9 cellular contexts compared by ENCODE assay signal in the genomic region with DNA sequence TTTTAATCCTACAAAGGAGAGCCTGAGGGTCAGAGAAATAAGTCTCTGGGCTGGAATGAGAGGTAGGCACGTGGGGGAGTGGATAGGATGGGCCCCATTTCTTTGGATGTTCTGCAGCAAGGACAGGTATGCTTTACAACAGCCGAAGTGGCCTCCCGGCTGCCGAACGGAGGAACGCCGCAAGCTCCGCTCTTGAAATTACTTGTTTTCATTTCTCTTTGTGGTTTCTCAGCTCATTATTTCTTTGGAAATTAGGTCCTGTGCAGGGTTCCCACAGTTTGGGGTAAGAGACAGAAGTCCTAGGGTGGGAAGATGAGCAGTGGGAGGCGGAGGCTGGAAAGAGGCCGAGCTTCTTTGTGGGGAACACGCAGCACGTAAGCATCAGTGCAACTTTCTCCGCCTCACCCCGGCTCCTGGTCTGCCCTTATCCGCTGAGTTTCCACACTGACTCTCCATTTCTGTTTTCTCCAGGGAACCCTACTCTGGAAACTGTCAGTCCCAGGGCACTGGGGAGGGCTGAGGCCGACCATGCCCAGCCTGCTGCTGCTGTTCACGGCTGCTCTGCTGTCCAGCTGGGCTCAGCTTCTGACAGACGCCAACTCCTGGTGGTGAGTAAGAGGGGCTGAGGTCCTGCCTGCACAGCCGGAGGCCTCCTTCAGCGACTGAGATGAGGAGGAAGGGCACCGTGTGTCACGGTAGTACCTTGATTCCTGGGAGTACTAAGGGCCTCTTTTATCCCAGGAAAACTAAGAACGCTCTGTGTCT. TPM values are rescaled to one million over a fixed set of nuclear protein-coding genes. Genes with fewer than 3 reads are reported as not detected.
DNase-seq lines count a peak whose midpoint lies in the region; ATAC-seq, FAIRE-seq and TF ChIP-seq lines count a peak whose summit lies in the region.
"Had no signal": no experiment of that assay in that cellular context is flagged by ENCODE, and none has a peak within 500 bp of the region (broad histone marks: within the 10 kb centered on the region; RNA-seq: fewer than 3 reads in every experiment).

No MANE protein-coding gene starts in this region.

- H3K36me3 ChIP-seq in GM12878 (ENCODE audit: control insufficient read depth in 2 of 2, insufficient read depth in 2 of 2, low read length in 1 of 2) (no peaks in the 10 kb centered on the region), tibial artery (no peaks in the 10 kb centered on the region)

- H3K27ac ChIP-seq in GM12878 (ENCODE audit: control insufficient read depth, insufficient read depth) (no peak overlapping the region), tibial artery (no peak overlapping the region)

- DNase-seq in activated naive CD4-positive, alpha-beta T cell treated with anti-CD3 and anti-CD28 coated beads, Interleukin-2, amount 10 ng/mL, durations not matched to agents 7 days and 5 days = no peak
- no peak for DNase-seq in activated naive CD4-positive, alpha-beta T cell treated with Interleukin-2 at 50 U/mL for 16 hours
- DNase-seq in GM12878 (ENCODE audit: low read depth, low spot score) = no peak
- no peak for DNase-seq in memory B cell (ENCODE audit: low spot score in 2 of 2)
- no peak for DNase-seq in tibial artery
- DNase-seq in SKM-1 treated with dmso at 0.1 percent for 144 hours (lab: John Stamatoyannopoulos, UW; ENCODE audit: unreplicated experiment) = no peak
- DNase-seq in putamen (ENCODE audit: low spot score) = no peak
- DNase-seq: GOT3 had no signal

- H3K4me3 Mint-ChIP-seq in activated naive CD4-positive, alpha-beta T cell treated with anti-CD3 and anti-CD28 coated beads, Interleukin-2, amount 10 ng/mL, durations not matched to agents 7 days and 5 days = peak overlapping the region; percentile 19
- peak overlapping the region; percentile 68 for H3K4me3 Mint-ChIP-seq in memory B cell

- H3K4me3 ChIP-seq in GM12878 = peak overlapping the region; percentile 59; the same call in 1 of the 2 replicates
- peak overlapping the region; percentile 49 to 56 for H3K4me3 ChIP-seq in tibial artery

- H3K4me1 Mint-ChIP-seq in activated naive CD4-positive, alpha-beta T cell treated with anti-CD3 and anti-CD28 coated beads, Interleukin-2, amount 10 ng/mL, durations not matched to agents 7 days and 5 days = peaks cover 21% of the 10 kb centered on the region
- H3K4me1 Mint-ChIP-seq in memory B cell = peaks cover 20% of the 10 kb centered on the region

- no peaks in the 10 kb centered on the region for H3K36me3 Mint-ChIP-seq in activated naive CD4-positive, alpha-beta T cell treated with anti-CD3 and anti-CD28 coated beads, Interleukin-2, amount 10 ng/mL, durations not matched to agents 7 days and 5 days
- no peaks in the 10 kb centered on the region for H3K36me3 Mint-ChIP-seq in memory B cell

- POLR2A ChIA-PET in GM12878 (lab: Charles Lee) = interaction anchor here (1.3 kb wide), 2 partner anchors 10 to 25 kb away, joined by 4 to 5 read pairs; no protein-coding TSS in a partner anchor

- SMC1A ChIA-PET in GM12878 (lab: Charles Lee; ENCODE audit: uncharacterized antibody, unreplicated experiment) = interaction anchor here (0.7 to 2.2 kb wide), 6 partner anchors 29 to 513 kb away, joined by 3 to 11 read pairs (median 4); no protein-coding TSS in a partner anchor

- WGBS in GM12878 (ENCODE audit: insufficient coverage, insufficient replicate concordance, low lambda C conversion rate, missing lambda C conversion rate) = 64% methylated on average over 23 of the region's 23 CpGs

- TF ChIP-seq RAD21 in GM12878 (IDR thresholded peaks at IDR 0.05; ENCODE audit: insufficient read depth, low read depth, low read length) = no peak

- BruUV-seq in GM12878 (replicated peaks; lab: Mats Ljungman, UMichigan) = no TSS peak

- H3K79me2 ChIP-seq in GM12878 (ENCODE audit: control insufficient read depth, insufficient read depth, low read length) = no peaks in the 10 kb centered on the region

- ATAC-seq in GM12878 = no peak
- ATAC-seq in memory B cell (ENCODE audit: low read depth) = no peak
- no peak for ATAC-seq in GM18907 (IDR thresholded peaks at IDR 0.05; ENCODE audit: unreplicated experiment)

- CTCF ChIA-PET in activated naive CD4-positive, alpha-beta T cell treated with anti-CD3 and anti-CD28 coated beads, Interleukin-2, amount 10 ng/mL, durations not matched to agents 7 days and 5 days (lab: Charles Lee) = interaction anchor here (1.0 to 1.8 kb wide), 5 partner anchors 13 to 951 kb away, joined by 3 to 11 read pairs (median 5); no protein-coding TSS in a partner anchor
- CTCF ChIA-PET in GM12878 (lab: Yijun Ruan, JAX) = interaction anchor here (0.6 to 7.3 kb wide), 11 partner anchors 14 to 513 kb away, joined by 3 to 112 read pairs (median 3); no protein-coding TSS in a partner anchor

- peaks cover 2 to 4% of the 10 kb centered on the region in 2 experiments; a peak in 2 of 4 replicates for H3K27me3 ChIP-seq in GM12878 (replicated peaks in 1 of 2; ENCODE audit: control insufficient read depth in 2 of 2, insufficient read depth in 2 of 2, low read length in 1 of 2)
- H3K27me3 ChIP-seq in tibial artery = peaks cover 0 to 2% of the 10 kb centered on the region in 2 donors

- H3K27me3 Mint-ChIP-seq in activated naive CD4-positive, alpha-beta T cell treated with anti-CD3 and anti-CD28 coated beads, Interleukin-2, amount 10 ng/mL, durations not matched to agents 7 days and 5 days = peaks cover 92% of the 10 kb centered on the region
- H3K27me3 Mint-ChIP-seq in memory B cell = peaks cover 24% of the 10 kb centered on the region

- RAD21 ChIA-PET in GM12878 (lab: Charles Lee; ENCODE audit: unreplicated experiment) = interaction anchor here (0.9 to 2.7 kb wide), 4 partner anchors 12 to 513 kb away, joined by 3 to 18 read pairs (median 8); no protein-coding TSS in a partner anchor

- TF ChIP-seq POLR2A in GM12878 (IDR thresholded peaks at IDR 0.05; ENCODE audit: low read depth, low read length) = no peak

- no peak for TF ChIP-seq EP300 in GM12878 (IDR thresholded peaks at IDR 0.05; ENCODE audit: borderline replicate concordance in 1 of 2, control insufficient read depth in 1 of 2, low read depth in 2 of 2, low read length in 2 of 2)

- peak overlapping the region; percentile 72 for H3K4me2 ChIP-seq in GM12878 (ENCODE audit: control insufficient read depth, insufficient read depth)

- H3K4me1 ChIP-seq in GM12878 (ENCODE audit: control insufficient read depth, insufficient read depth, low read length) = peaks cover 6% of the 10 kb centered on the region; the same call in 1 of the 2 replicates
- H3K4me1 ChIP-seq in tibial artery = peaks cover 0 to 26% (median 21%) of the 10 kb centered on the region in 4 donors

- TF ChIP-seq CTCF in GM12878 (IDR thresholded peaks at IDR 0.05 in 2 of 3, conservative IDR thresholded peaks at IDR 0.05 in 1 of 3; ENCODE audit: control insufficient read depth in 2 of 3, extremely low read depth in 1 of 3, insufficient read depth in 1 of 3, low read depth in 3 of 3, low read length in 3 of 3) (no peak), tibial artery (IDR thresholded peaks at IDR 0.05) (no peak)

- H4K20me1 ChIP-seq in GM12878 (ENCODE audit: control insufficient read depth, insufficient read depth) = no peaks in the 10 kb centered on the region; the same call in 1 of the 2 replicates

- FAIRE-seq in GM12878 (lab: Jason Lieb, UNC) = no peak

- H3K27ac Mint-ChIP-seq in activated naive CD4-positive, alpha-beta T cell treated with anti-CD3 and anti-CD28 coated beads, Interleukin-2, amount 10 ng/mL, durations not matched to agents 7 days and 5 days = no peak overlapping the region
- no peak overlapping the region for H3K27ac Mint-ChIP-seq in memory B cell

- H3K9me3 ChIP-seq in GM12878 (replicated peaks; ENCODE audit: control insufficient read depth, insufficient read depth, low read length) (no peaks in the 10 kb centered on the region), tibial artery (no peaks in the 10 kb centered on the region)

- intact Hi-C loops in GM12878 (cut with micrococcal nuclease; ENCODE audit: unreplicated experiment) = loop anchor here (5.0 kb wide), 2 partner anchors 161 to 311 kb away; no protein-coding TSS in a partner anchor
- intact Hi-C loops in tibial artery (cut with DNase I; ENCODE audit: low total_unique reads) = loop anchor here (5.0 kb wide), 1 partner anchor 161 kb away; no protein-coding TSS in a partner anchor

- no peak overlapping the region for H3K9ac ChIP-seq in GM12878 (ENCODE audit: control insufficient read depth, insufficient read depth, low read length)

- H3K9me3 Mint-ChIP-seq in activated naive CD4-positive, alpha-beta T cell treated with anti-CD3 and anti-CD28 coated beads, Interleukin-2, amount 10 ng/mL, durations not matched to agents 7 days and 5 days = no peaks in the 10 kb centered on the region
- H3K9me3 Mint-ChIP-seq in memory B cell = no peaks in the 10 kb centered on the region

- in situ Hi-C loops in GM12878 (cut with MboI) = no loop called here

- H2AFZ ChIP-seq in GM12878 (ENCODE audit: control insufficient read depth, low read depth, low read length) = no peak overlapping the region

RNA-seq across cellular contexts. Expression of gene WNT5B, which starts 2.0 kb away (rescaled TPM):
- 2.7 and 3.6 TPM in 2 replicates for total RNA-seq in GM12878 (2013; cell fraction: nucleolus; rRNA removed)
- total RNA-seq in GM12878 (2014; rRNA removed) (13.6 and 15.8 TPM in 2 replicates), GM12878 (2014; rRNA removed; fragmentation: Illumina TruSeq; extraction: Trizol) (6.4 and 7.5 TPM in 2 replicates), GM12878 (2021) (15.4 and 18.3 TPM in 2 replicates)
- polyA plus RNA-seq in GM12878 (2011; ENCODE audit: low read depth) = 1.7 TPM
- polyA plus RNA-seq in GM12878 (2011; rRNA removed) (2.4 and 4.8 TPM in 2 replicates), GM12878 (2014; fragmentation: Illumina TruSeq; extraction: Trizol) (5.1 and 6.0 TPM in 2 replicates), GM12878 (2014; fragmentation: Nextera tagmentation; extraction: Ambion mirVana) (1 to 10 TPM in 1 of 2 experiments, under 1 TPM in 1; 0.45 to 1.6 TPM), GM12878 (2014; rRNA removed) (9.7 and 11.4 TPM in 2 replicates), GM12878 (2016; fragmentation: Nextera tagmentation; extraction: Ambion mirVana) (1 to 10 TPM; 1.5 to 2.8 TPM)
- 5.6 and 7.3 TPM in 2 replicates for polyA plus RNA-seq in GM12878 (2011; cell fraction: cytosol; rRNA removed)
- polyA plus RNA-seq in GM12878 (2011; cell fraction: nucleus; rRNA removed) = 8.0 and 9.6 TPM in 2 replicates
- 2.7 and 5.2 TPM in 2 replicates for polyA plus RNA-seq in GM12878 (2012)
- polyA minus RNA-seq in GM12878 (2011; rRNA and poly(A)+ RNA removed) = 3.7 and 12.1 TPM in 2 replicates
- polyA minus RNA-seq in GM12878 (2011; cell fraction: cytosol; rRNA and poly(A)+ RNA removed) = 2.9 and 3.7 TPM in 2 replicates
- 2.3 and 6.7 TPM in 2 replicates for polyA minus RNA-seq in GM12878 (2011; cell fraction: nucleus; rRNA and poly(A)+ RNA removed)

RNA-seq across cellular contexts. Expression of gene FBXL14, which starts 36.6 kb away (rescaled TPM):
- 18.2 and 19.2 TPM in 2 replicates for total RNA-seq in GM12878 (2013; cell fraction: nucleolus; rRNA removed)
- 11.8 and 12.8 TPM in 2 replicates for total RNA-seq in GM12878 (2014; rRNA removed)
- 3.2 and 4.0 TPM in 2 replicates for total RNA-seq in GM12878 (2014; rRNA removed; fragmentation: Illumina TruSeq; extraction: Trizol)
- 18.8 and 19.0 TPM in 2 replicates for total RNA-seq in GM12878 (2021)
- 1.8 TPM for polyA plus RNA-seq in GM12878 (2011; ENCODE audit: low read depth)
- polyA plus RNA-seq in GM12878 (2011; rRNA removed) = 5.6 and 12.8 TPM in 2 replicates
- polyA plus RNA-seq in GM12878 (2011; cell fraction: cytosol; rRNA removed) = 19.6 and 30.9 TPM in 2 replicates
- polyA plus RNA-seq in GM12878 (2011; cell fraction: nucleus; rRNA removed) = 19.0 and 20.7 TPM in 2 replicates
- polyA plus RNA-seq in GM12878 (2012) = 5.9 and 6.4 TPM in 2 replicates
- 0.19 and 1.4 TPM in 2 replicates for polyA plus RNA-seq in GM12878 (2014; fragmentation: Illumina TruSeq; extraction: Trizol)
- under 1 TPM; 0.44 to 0.64 TPM for polyA plus RNA-seq in GM12878 (2014; fragmentation: Nextera tagmentation; extraction: Ambion mirVana)
- polyA plus RNA-seq in GM12878 (2014; rRNA removed) = 16.8 and 19.0 TPM in 2 replicates
- 1 to 10 TPM; 1.1 to 1.7 TPM for polyA plus RNA-seq in GM12878 (2016; fragmentation: Nextera tagmentation; extraction: Ambion mirVana)
- 27.5 and 47.9 TPM in 2 replicates for polyA minus RNA-seq in GM12878 (2011; rRNA and poly(A)+ RNA removed)
- polyA minus RNA-seq in GM12878 (2011; cell fraction: cytosol; rRNA and poly(A)+ RNA removed) = 17.4 and 24.5 TPM in 2 replicates
- polyA minus RNA-seq in GM12878 (2011; cell fraction: nucleus; rRNA and poly(A)+ RNA removed) = 19.8 and 30.3 TPM in 2 replicates

RNA-seq across cellular contexts. Expression of gene ADIPOR2, which starts 59.9 kb away (rescaled TPM):
- total RNA-seq in GM12878 (2013; cell fraction: nucleolus; rRNA removed) = 71.1 and 80.0 TPM in 2 replicates
- total RNA-seq in GM12878 (2014; rRNA removed) = 32.4 and 36.4 TPM in 2 replicates
- 51.5 and 52.1 TPM in 2 replicates for total RNA-seq in GM12878 (2014; rRNA removed; fragmentation: Illumina TruSeq; extraction: Trizol)
- 56.7 and 65.0 TPM in 2 replicates for total RNA-seq in GM12878 (2021)
- 24.0 TPM for polyA plus RNA-seq in GM12878 (2011; ENCODE audit: low read depth)
- 55.5 and 68.1 TPM in 2 replicates for polyA plus RNA-seq in GM12878 (2011; rRNA removed)
- 32.4 and 37.7 TPM in 2 replicates for polyA plus RNA-seq in GM12878 (2011; cell fraction: cytosol; rRNA removed)
- 22.6 and 26.6 TPM in 2 replicates for polyA plus RNA-seq in GM12878 (2011; cell fraction: nucleus; rRNA removed)
- 25.8 and 31.8 TPM in 2 replicates for polyA plus RNA-seq in GM12878 (2012)
- 57.6 and 71.9 TPM in 2 replicates for polyA plus RNA-seq in GM12878 (2014; fragmentation: Illumina TruSeq; extraction: Trizol)
- polyA plus RNA-seq in GM12878 (2014; fragmentation: Nextera tagmentation; extraction: Ambion mirVana) = 10 to 100 TPM; 15.4 to 18.2 TPM
- polyA plus RNA-seq in GM12878 (2014; rRNA removed) = 34.5 and 43.5 TPM in 2 replicates
- polyA plus RNA-seq in GM12878 (2016; fragmentation: Nextera tagmentation; extraction: Ambion mirVana) = 10 to 100 TPM in 1 of 2 experiments, 1 to 10 TPM in 1; 8.6 to 10.3 TPM
- 47.2 and 50.3 TPM in 2 replicates for polyA minus RNA-seq in GM12878 (2011; rRNA and poly(A)+ RNA removed)
- 15.9 and 16.9 TPM in 2 replicates for polyA minus RNA-seq in GM12878 (2011; cell fraction: cytosol; rRNA and poly(A)+ RNA removed)
- polyA minus RNA-seq in GM12878 (2011; cell fraction: nucleus; rRNA and poly(A)+ RNA removed) = 16.0 and 26.6 TPM in 2 replicates
